Comparison of ENCODE assay signal across 1 cellular context in genomic region chr15:64985382-64986033, GRCh38.
TF ChIP-seq lines count a peak whose summit lies in the region.

No MANE protein-coding gene starts in this region.

TF ChIP-seq in HepG2, 621 proteins besides CTCF, POLR2A, EP300 and RAD21 (continued from another document and continues in another):
- no peak for TF ChIP-seq SCMH1 (CRISPR knock-in tag; IDR thresholded peaks at IDR 0.05; ENCODE audit: borderline replicate concordance)
- TF ChIP-seq ARNTL (CRISPR knock-in tag; IDR thresholded peaks at IDR 0.05), result no peak
- no peak for TF ChIP-seq FOXC1 (CRISPR knock-in tag; IDR thresholded peaks at IDR 0.05; ENCODE audit: borderline replicate concordance)
- TF ChIP-seq PLSCR1 (CRISPR knock-in tag; IDR thresholded peaks at IDR 0.05; ENCODE audit: borderline replicate concordance), result no peak
- no peak for TF ChIP-seq USF2 (IDR thresholded peaks at IDR 0.05; ENCODE audit: low read depth, low read length)
- no peak for TF ChIP-seq USF2 (CRISPR knock-in tag; IDR thresholded peaks at IDR 0.05; ENCODE audit: borderline replicate concordance)
- TF ChIP-seq ZNF776 (CRISPR knock-in tag; IDR thresholded peaks at IDR 0.05), result no peak
- TF ChIP-seq ZKSCAN8 (CRISPR knock-in tag; IDR thresholded peaks at IDR 0.05; ENCODE audit: borderline replicate concordance), result no peak
- TF ChIP-seq ZNF143 (CRISPR knock-in tag; IDR thresholded peaks at IDR 0.05), result no peak
- TF ChIP-seq JARID2 (CRISPR knock-in tag; IDR thresholded peaks at IDR 0.05; ENCODE audit: insufficient replicate concordance), result no peak
- no peak for TF ChIP-seq ZBTB34 (CRISPR knock-in tag; IDR thresholded peaks at IDR 0.05)
- no peak for TF ChIP-seq SRSF1 (optimal IDR thresholded peaks at IDR 0.05; ENCODE audit: low read depth, low read length)
- peak; percentile 65 for TF ChIP-seq TEAD3 (CRISPR knock-in tag; optimal IDR thresholded peaks at IDR 0.05; ENCODE audit: borderline replicate concordance)
- no peak for TF ChIP-seq NFRKB (IDR thresholded peaks at IDR 0.05)
- TF ChIP-seq ZBTB8A (CRISPR knock-in tag; IDR thresholded peaks at IDR 0.05; ENCODE audit: borderline replicate concordance, low read depth), result no peak
- no peak for TF ChIP-seq ZNF484 (CRISPR knock-in tag; IDR thresholded peaks at IDR 0.05; ENCODE audit: borderline replicate concordance, low read depth)
- TF ChIP-seq ZNF567 (CRISPR knock-in tag; IDR thresholded peaks at IDR 0.05; ENCODE audit: borderline replicate concordance), result no peak
- no peak for TF ChIP-seq GMEB2 (CRISPR knock-in tag; IDR thresholded peaks at IDR 0.05; ENCODE audit: low read depth)
- no peak for TF ChIP-seq FOXK1 (CRISPR knock-in tag; IDR thresholded peaks at IDR 0.05; ENCODE audit: borderline replicate concordance, low read depth)
- no peak for TF ChIP-seq ATF2 (CRISPR knock-in tag; IDR thresholded peaks at IDR 0.05)
- TF ChIP-seq FOXA1 (IDR thresholded peaks at IDR 0.05), result no peak
- no peak for TF ChIP-seq FOXA1 (CRISPR knock-in tag; IDR thresholded peaks at IDR 0.05)
- TF ChIP-seq DZIP1 (CRISPR knock-in tag; IDR thresholded peaks at IDR 0.05), result no peak
- TF ChIP-seq ZNF713 (CRISPR knock-in tag; IDR thresholded peaks at IDR 0.05), result no peak
- TF ChIP-seq MBD4 (IDR thresholded peaks at IDR 0.05; ENCODE audit: borderline replicate concordance, low read length), result no peak
- no peak for TF ChIP-seq ZNF790 (CRISPR knock-in tag; IDR thresholded peaks at IDR 0.05; ENCODE audit: borderline replicate concordance)
- no peak for TF ChIP-seq NFKB2 (CRISPR knock-in tag; IDR thresholded peaks at IDR 0.05; ENCODE audit: borderline replicate concordance)
- TF ChIP-seq CBX2 (IDR thresholded peaks at IDR 0.05; ENCODE audit: low read depth, low read length), result no peak
- TF ChIP-seq CBX2 (CRISPR knock-in tag; IDR thresholded peaks at IDR 0.05; ENCODE audit: low read depth), result no peak
- TF ChIP-seq HIC2 (CRISPR knock-in tag; IDR thresholded peaks at IDR 0.05; ENCODE audit: low read depth), result no peak
- no peak for TF ChIP-seq GATAD1 (CRISPR knock-in tag; IDR thresholded peaks at IDR 0.05)
- TF ChIP-seq TFDP2 (CRISPR knock-in tag; IDR thresholded peaks at IDR 0.05), result 0 out of 2 replicates have a peak, but pooled peaks have one; percentile 28
- TF ChIP-seq E2F2 (CRISPR knock-in tag; IDR thresholded peaks at IDR 0.05; ENCODE audit: borderline replicate concordance), result no peak
- no peak for TF ChIP-seq ZSCAN29 (CRISPR knock-in tag; conservative IDR thresholded peaks at IDR 0.05)
- no peak for TF ChIP-seq THRA (CRISPR knock-in tag; IDR thresholded peaks at IDR 0.05; ENCODE audit: borderline replicate concordance)
- TF ChIP-seq ZNF652 (CRISPR knock-in tag; IDR thresholded peaks at IDR 0.05; ENCODE audit: borderline replicate concordance, low read depth), result no peak
- TF ChIP-seq PHF5A (CRISPR knock-in tag; IDR thresholded peaks at IDR 0.05; ENCODE audit: low read depth, unreplicated experiment), result no peak
- TF ChIP-seq RAD51 (IDR thresholded peaks at IDR 0.05; ENCODE audit: borderline replicate concordance), result no peak
- no peak for TF ChIP-seq ZIK1 (CRISPR knock-in tag; IDR thresholded peaks at IDR 0.05; ENCODE audit: borderline replicate concordance, low read depth)
- TF ChIP-seq HNRNPL (IDR thresholded peaks at IDR 0.05; ENCODE audit: low read depth, low read length), result no peak
- no peak for TF ChIP-seq SIN3B (IDR thresholded peaks at IDR 0.05; ENCODE audit: low read length)
- TF ChIP-seq ZNF704 (CRISPR knock-in tag; IDR thresholded peaks at IDR 0.05; ENCODE audit: borderline replicate concordance), result no peak
- no peak for TF ChIP-seq CC2D1A (CRISPR knock-in tag; IDR thresholded peaks at IDR 0.05)
- TF ChIP-seq ZFX (CRISPR knock-in tag; IDR thresholded peaks at IDR 0.05; ENCODE audit: low read depth), result no peak
- 0 out of 2 replicates have a peak, but pooled peaks have one; percentile 57 for TF ChIP-seq ZSCAN9 (CRISPR knock-in tag; IDR thresholded peaks at IDR 0.05; ENCODE audit: borderline replicate concordance)
- no peak for TF ChIP-seq SETDB1 (CRISPR knock-in tag; IDR thresholded peaks at IDR 0.05; ENCODE audit: borderline replicate concordance)
- no peak for TF ChIP-seq NCOA1 (CRISPR knock-in tag; IDR thresholded peaks at IDR 0.05)
- TF ChIP-seq MXI1 (IDR thresholded peaks at IDR 0.05; ENCODE audit: borderline replicate concordance, low read depth, low read length), result no peak
- no peak for TF ChIP-seq MXD3 (CRISPR knock-in tag; IDR thresholded peaks at IDR 0.05)
- no peak for TF ChIP-seq ELF4 (CRISPR knock-in tag; IDR thresholded peaks at IDR 0.05; ENCODE audit: borderline replicate concordance)
